In the genomic region with DNA sequence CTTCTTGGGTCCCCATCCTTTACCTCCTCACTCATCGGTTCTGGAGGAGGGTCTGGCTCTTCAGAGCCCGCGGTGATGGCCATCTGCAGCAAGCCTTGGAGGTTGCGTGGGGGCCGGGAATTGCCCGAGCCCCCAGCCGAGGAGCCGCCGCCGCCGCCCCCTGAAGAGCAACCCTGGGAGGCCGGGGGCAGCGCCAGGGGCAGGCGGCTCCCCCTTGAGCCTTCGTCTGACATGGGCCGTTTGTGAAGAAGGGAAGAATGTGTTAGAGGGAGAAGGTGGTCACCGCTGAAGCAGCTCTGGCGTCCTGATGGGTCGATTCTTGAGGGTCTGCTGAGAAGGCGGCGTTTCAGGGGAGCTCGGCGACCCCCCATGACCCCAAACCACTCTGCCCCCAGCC, we compare ENCODE assay signal across 1 cellular context.
TF ChIP-seq lines count a peak whose summit lies in the region.

No MANE protein-coding gene starts in this region.

TF ChIP-seq in GM12878, 131 proteins besides CTCF, POLR2A, EP300 and RAD21:
- no peak for TF ChIP-seq CBX3 (IDR thresholded peaks at IDR 0.05; ENCODE audit: borderline replicate concordance, low read depth)
- TF ChIP-seq SIN3A (IDR thresholded peaks at IDR 0.05; ENCODE audit: low read depth, low read length): no peak
- TF ChIP-seq EGR1 (IDR thresholded peaks at IDR 0.05; ENCODE audit: borderline replicate concordance in 1 of 2, low read depth in 2 of 2, low read length in 2 of 2): no peak
- TF ChIP-seq TCF7 (IDR thresholded peaks at IDR 0.05; ENCODE audit: borderline replicate concordance): no peak
- TF ChIP-seq, protein P1, sequence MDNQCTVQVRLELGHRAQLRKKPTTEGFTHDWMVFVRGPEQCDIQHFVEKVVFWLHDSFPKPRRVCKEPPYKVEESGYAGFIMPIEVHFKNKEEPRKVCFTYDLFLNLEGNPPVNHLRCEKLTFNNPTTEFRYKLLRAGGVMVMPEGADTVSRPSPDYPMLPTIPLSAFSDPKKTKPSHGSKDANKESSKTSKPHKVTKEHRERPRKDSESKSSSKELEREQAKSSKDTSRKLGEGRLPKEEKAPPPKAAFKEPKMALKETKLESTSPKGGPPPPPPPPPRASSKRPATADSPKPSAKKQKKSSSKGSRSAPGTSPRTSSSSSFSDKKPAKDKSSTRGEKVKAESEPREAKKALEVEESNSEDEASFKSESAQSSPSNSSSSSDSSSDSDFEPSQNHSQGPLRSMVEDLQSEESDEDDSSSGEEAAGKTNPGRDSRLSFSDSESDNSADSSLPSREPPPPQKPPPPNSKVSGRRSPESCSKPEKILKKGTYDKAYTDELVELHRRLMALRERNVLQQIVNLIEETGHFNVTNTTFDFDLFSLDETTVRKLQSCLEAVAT (IDR thresholded peaks at IDR 0.05): no peak
- TF ChIP-seq NRF1 (conservative IDR thresholded peaks at IDR 0.05; ENCODE audit: low read depth, low read length): no peak
- TF ChIP-seq SMAD5 (IDR thresholded peaks at IDR 0.05; ENCODE audit: low read depth): no peak
- no peak for TF ChIP-seq SREBF1 (IDR thresholded peaks at IDR 0.05; ENCODE audit: low read length)
- no peak for TF ChIP-seq MXI1 (IDR thresholded peaks at IDR 0.05; ENCODE audit: low read depth, low read length)
- TF ChIP-seq NFIC (IDR thresholded peaks at IDR 0.05; ENCODE audit: low read depth, low read length): no peak
- TF ChIP-seq, protein P2, sequence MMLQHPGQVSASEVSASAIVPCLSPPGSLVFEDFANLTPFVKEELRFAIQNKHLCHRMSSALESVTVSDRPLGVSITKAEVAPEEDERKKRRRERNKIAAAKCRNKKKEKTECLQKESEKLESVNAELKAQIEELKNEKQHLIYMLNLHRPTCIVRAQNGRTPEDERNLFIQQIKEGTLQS (IDR thresholded peaks at IDR 0.05; ENCODE audit: borderline replicate concordance, extremely low read depth, low read depth, low read length): no peak
- TF ChIP-seq CHD4 (IDR thresholded peaks at IDR 0.05): no peak
- TF ChIP-seq NR2C2 (IDR thresholded peaks at IDR 0.05; ENCODE audit: borderline replicate concordance, control insufficient read depth, insufficient read length, low read depth): no peak
